9 cellular contexts compared by ENCODE assay signal in genomic region chrX:30513284-30513683, GRCh38.
A peak's percentile ranks its signal among the peaks of the same experiment; 100 is the strongest.
DNase-seq lines count a peak whose midpoint lies in the region; ATAC-seq, FAIRE-seq and TF ChIP-seq lines count a peak whose summit lies in the region.
"Had no signal": no experiment of that assay in that cellular context is flagged by ENCODE, and none has a peak within 500 bp of the region (broad histone marks: within the 10 kb centered on the region; RNA-seq: fewer than 3 reads in every experiment).

No MANE protein-coding gene starts in this region.

- H3K4ac ChIP-seq in neuronal stem cell (ENCODE audit: low read length), result no peak overlapping the region

- no peak overlapping the region for H3K4me3 ChIP-seq in Karpas-422 (ENCODE audit: low read length)
- H3K4me3 ChIP-seq in choroid plexus epithelial cell (ENCODE audit: low read depth, low read length), result no peak overlapping the region
- no peak overlapping the region for H3K4me3 ChIP-seq in small intestine (ENCODE audit: low read depth in 1 of 2, low read length in 2 of 2)
- H3K4me3 ChIP-seq in neuronal stem cell (ENCODE audit: low read length in 2 of 2), result no peak overlapping the region
- H3K4me3 ChIP-seq: SK-N-MC had no signal

- no peak overlapping the region for H4K8ac ChIP-seq in neuronal stem cell (ENCODE audit: low read depth, low read length)

- no peak overlapping the region for H2BK15ac ChIP-seq in neuronal stem cell (ENCODE audit: low read length)

- H3K79me1 ChIP-seq in neuronal stem cell (ENCODE audit: low read depth, low read length), result no peaks in the 10 kb centered on the region

- no peaks in the 10 kb centered on the region for H3K36me3 ChIP-seq in Karpas-422 (ENCODE audit: insufficient read depth, low read length)
- no peaks in the 10 kb centered on the region for H3K36me3 ChIP-seq in small intestine (ENCODE audit: control insufficient read depth in 2 of 2, insufficient read depth in 2 of 2, low read length in 2 of 2)
- H3K36me3 ChIP-seq in neuronal stem cell (replicated peaks in 1 of 2; ENCODE audit: control insufficient read depth in 2 of 2, insufficient read depth in 2 of 2, low read length in 2 of 2), result no peaks in the 10 kb centered on the region

- WGBS in small intestine, 3 donors, result 33 to 55% (median 33%) methylated on average over 3 of the region's 3 CpGs
- WGBS in neuronal stem cell (ENCODE audit: extremely low coverage in 2 of 2, insufficient read length in 2 of 2, insufficient replicate concordance in 1 of 2), 2 donors, result no CpG with 5 or more reads among the region's 3 CpGs

- H3K27ac Mint-ChIP-seq in activated CD8-positive, alpha-beta T cell treated with anti-CD3 and anti-CD28 coated beads for 36 hours, result no peak overlapping the region
- H3K27ac Mint-ChIP-seq in activated CD8-positive, alpha-beta T cell treated with anti-CD3 and anti-CD28 coated beads, Interleukin-2, amount 10 ng/mL, durations not matched to agents 7 days and 5 days, result no peak overlapping the region

- no peak overlapping the region for H2AK5ac ChIP-seq in neuronal stem cell (ENCODE audit: low read depth, low read length)

- H3K4me1 ChIP-seq in Karpas-422 (ENCODE audit: low read length), result no peaks in the 10 kb centered on the region
- H3K4me1 ChIP-seq in small intestine (ENCODE audit: control insufficient read depth in 2 of 2, insufficient read depth in 1 of 2, low read depth in 1 of 2, low read length in 1 of 2), result no peaks in the 10 kb centered on the region
- H3K4me1 ChIP-seq in neuronal stem cell (ENCODE audit: control insufficient read depth in 2 of 2, insufficient read depth in 1 of 2, low read depth in 1 of 2, low read length in 2 of 2), result peaks cover 0 to 5% of the 10 kb centered on the region in 2 donors

- H3K4me2 ChIP-seq in Karpas-422 (ENCODE audit: low read depth, low read length, poor library complexity, severe bottlenecking) (no peak overlapping the region), neuronal stem cell (ENCODE audit: insufficient read depth, low read length, poor library complexity, severe bottlenecking) (no peak overlapping the region)

- H3K18ac ChIP-seq in neuronal stem cell (ENCODE audit: low read length), result no peak overlapping the region

- H3K23ac ChIP-seq in neuronal stem cell (ENCODE audit: low read depth, low read length, poor library complexity), result no peak overlapping the region

- no peak for DNase-seq in activated CD8-positive, alpha-beta T cell treated with anti-CD3 and anti-CD28 coated beads for 36 hours
- no peak for DNase-seq in activated CD8-positive, alpha-beta T cell treated with anti-CD3 and anti-CD28 coated beads, Interleukin-2, amount 10 ng/mL, durations not matched to agents 7 days and 5 days
- DNase-seq in Karpas-422, result peak; percentile 65
- DNase-seq in choroid plexus epithelial cell (ENCODE audit: low read depth), result peak; percentile 28
- DNase-seq in small intestine, result peak; percentile 0
- DNase-seq in neuronal stem cell (ENCODE audit: low spot score), result no peak
- no peak for DNase-seq in T1000 (lab: John Stamatoyannopoulos, UW)
- no peak for DNase-seq in retina

- no peaks in the 10 kb centered on the region for H3K36me3 Mint-ChIP-seq in activated CD8-positive, alpha-beta T cell treated with anti-CD3 and anti-CD28 coated beads for 36 hours (ENCODE audit: low read depth)
- no peaks in the 10 kb centered on the region for H3K36me3 Mint-ChIP-seq in activated CD8-positive, alpha-beta T cell treated with anti-CD3 and anti-CD28 coated beads, Interleukin-2, amount 10 ng/mL, durations not matched to agents 7 days and 5 days (ENCODE audit: low read depth)

- no peak overlapping the region for H3K14ac ChIP-seq in neuronal stem cell (ENCODE audit: low read length)

- no peaks in the 10 kb centered on the region for H3K9me3 Mint-ChIP-seq in activated CD8-positive, alpha-beta T cell treated with anti-CD3 and anti-CD28 coated beads for 36 hours
- H3K9me3 Mint-ChIP-seq in activated CD8-positive, alpha-beta T cell treated with anti-CD3 and anti-CD28 coated beads, Interleukin-2, amount 10 ng/mL, durations not matched to agents 7 days and 5 days (ENCODE audit: insufficient read depth), result no peaks in the 10 kb centered on the region

- no peak for FAIRE-seq in small intestine (lab: Jason Lieb, UNC)

- no peak overlapping the region for H4K91ac ChIP-seq in neuronal stem cell (ENCODE audit: low read depth, low read length, poor library complexity)

- ATAC-seq in activated CD8-positive, alpha-beta T cell treated with anti-CD3 and anti-CD28 coated beads for 36 hours, result no peak
- no peak for ATAC-seq in activated CD8-positive, alpha-beta T cell treated with anti-CD3 and anti-CD28 coated beads, Interleukin-2, amount 10 ng/mL, durations not matched to agents 7 days and 5 days

- no peak overlapping the region for H3K27ac ChIP-seq in Karpas-422 (ENCODE audit: low read length)
- H3K27ac ChIP-seq in small intestine (ENCODE audit: low read depth in 1 of 2, low read length in 1 of 2), result no peak overlapping the region
- H3K27ac ChIP-seq in neuronal stem cell (replicated peaks; ENCODE audit: low read length), result no peak overlapping the region
- H3K27ac ChIP-seq: SK-N-MC had no signal

- H3K27me3 ChIP-seq in Karpas-422 (ENCODE audit: low read length), result no peaks in the 10 kb centered on the region
- H3K27me3 ChIP-seq in small intestine (ENCODE audit: control insufficient read depth in 2 of 2, insufficient read depth in 2 of 2, low read length in 2 of 2), result no peaks in the 10 kb centered on the region
- no peaks in the 10 kb centered on the region for H3K27me3 ChIP-seq in neuronal stem cell (ENCODE audit: control insufficient read depth in 3 of 3, insufficient read depth in 3 of 3, low read depth in 1 of 3, low read length in 3 of 3)

- H3K4me1 Mint-ChIP-seq in activated CD8-positive, alpha-beta T cell treated with anti-CD3 and anti-CD28 coated beads for 36 hours (ENCODE audit: low read depth), result no peaks in the 10 kb centered on the region
- H3K4me1 Mint-ChIP-seq in activated CD8-positive, alpha-beta T cell treated with anti-CD3 and anti-CD28 coated beads, Interleukin-2, amount 10 ng/mL, durations not matched to agents 7 days and 5 days (ENCODE audit: low read depth), result no peaks in the 10 kb centered on the region

- no peak overlapping the region for H2BK120ac ChIP-seq in neuronal stem cell (ENCODE audit: low read depth, low read length)

- POLR2A ChIA-PET in activated CD8-positive, alpha-beta T cell treated with anti-CD3 and anti-CD28 coated beads for 36 hours (lab: Charles Lee), result no interaction called here
- POLR2A ChIA-PET in activated CD8-positive, alpha-beta T cell treated with anti-CD3 and anti-CD28 coated beads, Interleukin-2, amount 10 ng/mL, durations not matched to agents 7 days and 5 days (lab: Charles Lee), result no interaction called here

- no peak overlapping the region for H2BK12ac ChIP-seq in neuronal stem cell (ENCODE audit: low read length)

- H2AFZ ChIP-seq in Karpas-422 (ENCODE audit: low read length), result no peak overlapping the region
- no peak overlapping the region for H2AFZ ChIP-seq in neuronal stem cell (ENCODE audit: low read length)

- no peak overlapping the region for H2BK5ac ChIP-seq in neuronal stem cell (ENCODE audit: low read length)

- no peaks in the 10 kb centered on the region for H4K20me1 ChIP-seq in Karpas-422 (ENCODE audit: insufficient read depth, low read depth, low read length)

- H3K9me2 ChIP-seq in Karpas-422 (replicated peaks; ENCODE audit: insufficient read depth, low read length), result no peaks in the 10 kb centered on the region

- H3K4me3 Mint-ChIP-seq in activated CD8-positive, alpha-beta T cell treated with anti-CD3 and anti-CD28 coated beads for 36 hours, result no peak overlapping the region
- H3K4me3 Mint-ChIP-seq in activated CD8-positive, alpha-beta T cell treated with anti-CD3 and anti-CD28 coated beads, Interleukin-2, amount 10 ng/mL, durations not matched to agents 7 days and 5 days, result no peak overlapping the region

- peak; percentile 12 for TF ChIP-seq CTCF in activated CD8-positive, alpha-beta T cell treated with anti-CD3 and anti-CD28 coated beads for 36 hours (IDR thresholded peaks at IDR 0.05)
- peak; percentile 49 for TF ChIP-seq CTCF in choroid plexus epithelial cell (conservative IDR thresholded peaks at IDR 0.05; ENCODE audit: low read depth, low read length)

- intact Hi-C loops in activated CD8-positive, alpha-beta T cell treated with anti-CD3 and anti-CD28 coated beads for 36 hours (cut with micrococcal nuclease), result no loop called here

- H3K9ac ChIP-seq in Karpas-422 (ENCODE audit: low read length), result no peak overlapping the region
- no peak overlapping the region for H3K9ac ChIP-seq in neuronal stem cell (ENCODE audit: low read depth, low read length, poor library complexity)

- no peaks in the 10 kb centered on the region for H3K79me2 ChIP-seq in Karpas-422 (ENCODE audit: low read length)

- no peaks in the 10 kb centered on the region for H3K27me3 Mint-ChIP-seq in activated CD8-positive, alpha-beta T cell treated with anti-CD3 and anti-CD28 coated beads for 36 hours
- H3K27me3 Mint-ChIP-seq in activated CD8-positive, alpha-beta T cell treated with anti-CD3 and anti-CD28 coated beads, Interleukin-2, amount 10 ng/mL, durations not matched to agents 7 days and 5 days (ENCODE audit: low read depth), result peaks cover 4% of the 10 kb centered on the region

- no peaks in the 10 kb centered on the region for H3K9me3 ChIP-seq in Karpas-422 (ENCODE audit: low read length)
- no peaks in the 10 kb centered on the region for H3K9me3 ChIP-seq in small intestine (ENCODE audit: control insufficient read depth, low read depth)
- no peaks in the 10 kb centered on the region for H3K9me3 ChIP-seq in neuronal stem cell (replicated peaks in 1 of 2; ENCODE audit: control insufficient read depth in 2 of 2, insufficient read depth in 1 of 2, low read depth in 1 of 2, low read length in 2 of 2)

- CTCF ChIA-PET in activated CD8-positive, alpha-beta T cell treated with anti-CD3 and anti-CD28 coated beads for 36 hours (lab: Charles Lee), result interaction anchor here (1.0 to 1.2 kb wide), 2 partner anchors 16 to 29 kb away, joined by 3 read pairs; no protein-coding TSS in a partner anchor
- CTCF ChIA-PET in activated CD8-positive, alpha-beta T cell treated with anti-CD3 and anti-CD28 coated beads, Interleukin-2, amount 10 ng/mL, durations not matched to agents 7 days and 5 days (lab: Charles Lee), result interaction anchor here (0.7 to 0.9 kb wide), 2 partner anchors 10 to 14 kb away, joined by 3 read pairs; no protein-coding TSS in a partner anchor

Comparison
In these comparisons a context has a peak if more than half of its experiments do, and no peak if none do; other contexts are left out.
1. DNase-seq: peak in Karpas-422 (single experiment), choroid plexus epithelial cell (single experiment) and small intestine (single experiment); none in activated CD8-positive, alpha-beta T cell treated with anti-CD3 and anti-CD28 coated beads for 36 hours (single experiment), activated CD8-positive, alpha-beta T cell treated with anti-CD3 and anti-CD28 coated beads, Interleukin-2, amount 10 ng/mL, durations not matched to agents 7 days and 5 days (single experiment), neuronal stem cell (single experiment), T1000 (single experiment) and retina (single experiment).